ENCODE assay signal across 25 cellular contexts in genomic region chr10:108980869-108981268, GRCh38.
"Had no signal": no experiment of that assay in that cellular context is flagged by ENCODE, and none has a peak within 500 bp of the region (broad histone marks: within the 10 kb centered on the region; RNA-seq: fewer than 3 reads in every experiment).

No MANE protein-coding gene starts in this region.

- H3K27me3 ChIP-seq: colonic mucosa, esophagus muscularis mucosa, esophagus squamous epithelium, foreskin keratinocyte, gastrocnemius medialis, gastroesophageal sphincter, heart left ventricle, heart right ventricle, hepatocyte had no signal

- H3K9me3 ChIP-seq: colonic mucosa, gastrocnemius medialis had no signal

- H3K27ac ChIP-seq: colonic mucosa, coronary artery, dorsolateral prefrontal cortex, epithelial cell of prostate, esophagus muscularis mucosa, esophagus squamous epithelium, foreskin keratinocyte, gastrocnemius medialis, gastroesophageal sphincter, heart left ventricle, heart right ventricle, hepatocyte had no signal

- H3K79me2 ChIP-seq: hepatocyte had no signal

- H3K36me3 ChIP-seq: colonic mucosa, esophagus muscularis mucosa, esophagus squamous epithelium, gastrocnemius medialis, gastroesophageal sphincter, heart left ventricle, heart right ventricle had no signal

- H3K4me3 ChIP-seq: colonic mucosa, coronary artery, dorsolateral prefrontal cortex, esophagus muscularis mucosa, esophagus squamous epithelium, gastrocnemius medialis, gastroesophageal sphincter, heart left ventricle, heart right ventricle, hepatocyte had no signal

- ATAC-seq: effector memory CD8-positive, alpha-beta T cell; esophagus mucosa; foreskin keratinocyte; gastrocnemius medialis; gastroesophageal sphincter; heart left ventricle; heart right ventricle had no signal

- H3K4me2 ChIP-seq: hepatocyte had no signal

- DNase-seq: colonic mucosa; cortex of kidney; dermis blood vessel endothelial cell; dorsolateral prefrontal cortex; effector CD4-positive, alpha-beta T cell; effector CD8-positive, alpha-beta T cell; effector memory CD4-positive, alpha-beta T cell; effector memory CD8-positive, alpha-beta T cell; endodermal cell; erythroblast; esophagus squamous epithelium; foreskin fibroblast; foreskin keratinocyte; foreskin melanocyte; gastrocnemius medialis; glutamatergic neuron; head of caudate nucleus; heart left ventricle; heart right ventricle had no signal

- H2AFZ ChIP-seq: hepatocyte had no signal

- H3K4me1 ChIP-seq: colonic mucosa, esophagus squamous epithelium, foreskin keratinocyte, gastrocnemius medialis, gastroesophageal sphincter, heart left ventricle, heart right ventricle had no signal
